ENCODE assay signal across 10 cellular contexts in genomic region chr9:130857864-130858730, GRCh38. TPM values are rescaled to one million over a fixed set of nuclear protein-coding genes. Genes with fewer than 3 reads are reported as not detected.
DNase-seq lines count a peak whose midpoint lies in the region; TF ChIP-seq lines count a peak whose summit lies in the region.
"Had no signal": no experiment of that assay in that cellular context is flagged by ENCODE, and none has a peak within 500 bp of the region (broad histone marks: within the 10 kb centered on the region; RNA-seq: fewer than 3 reads in every experiment).

No MANE protein-coding gene starts in this region.

- H3K9me3 ChIP-seq in AG04450 (ENCODE audit: control insufficient read depth, insufficient read depth, low read length) (no peaks in the 10 kb centered on the region), esophagus muscularis mucosa (no peaks in the 10 kb centered on the region), spleen (no peaks in the 10 kb centered on the region)

- H3K27me3 ChIP-seq in AG04450 (ENCODE audit: control insufficient read depth, insufficient read depth, low read length) = no peaks in the 10 kb centered on the region
- no peaks in the 10 kb centered on the region for H3K27me3 ChIP-seq in esophagus muscularis mucosa
- no peaks in the 10 kb centered on the region for H3K27me3 ChIP-seq in spleen (replicated peaks in 1 of 7)

- peaks cover 4% of the 10 kb centered on the region for H3K36me3 Mint-ChIP-seq in neural crest cell (ENCODE audit: low read depth)
- peaks cover 3% of the 10 kb centered on the region for H3K36me3 Mint-ChIP-seq in activated naive CD8-positive, alpha-beta T cell treated with anti-CD3 and anti-CD28 coated beads for 36 hours

- H3K27ac Mint-ChIP-seq in neural crest cell (ENCODE audit: unreplicated experiment) = peak overlapping the region; percentile 85
- H3K27ac Mint-ChIP-seq in activated naive CD8-positive, alpha-beta T cell treated with anti-CD3 and anti-CD28 coated beads for 36 hours = no peak overlapping the region
- H3K27ac Mint-ChIP-seq: CD4-positive, CD25-positive, alpha-beta regulatory T cell had no signal

- WGBS in esophagus muscularis mucosa = 34% methylated on average over 21 of the region's 21 CpGs
- WGBS in spleen, 5 donors = 68 to 79% (median 75%) methylated on average over 21 of the region's 21 CpGs

- H3K4me3 ChIP-seq in AG04450 (ENCODE audit: low read depth, low read length) = 0 out of 2 replicates have a peak overlapping the region, but pooled peaks have one; percentile 7
- H3K4me3 ChIP-seq in esophagus muscularis mucosa = peak overlapping the region in 1 of 4 donors; percentile 12
- no peak overlapping the region for H3K4me3 ChIP-seq in spleen

- no peak overlapping the region for H3K4me3 Mint-ChIP-seq in neural crest cell
- no peak overlapping the region for H3K4me3 Mint-ChIP-seq in activated naive CD8-positive, alpha-beta T cell treated with anti-CD3 and anti-CD28 coated beads for 36 hours
- H3K4me3 Mint-ChIP-seq: CD4-positive, CD25-positive, alpha-beta regulatory T cell had no signal

- no peak for TF ChIP-seq CTCF in AG04450 (IDR thresholded peaks at IDR 0.05; ENCODE audit: low read depth, low read length)
- no peak for TF ChIP-seq CTCF in esophagus muscularis mucosa (IDR thresholded peaks at IDR 0.05)
- TF ChIP-seq CTCF in neural crest cell (conservative IDR thresholded peaks at IDR 0.05) = no peak
- no peak for TF ChIP-seq CTCF in spleen (IDR thresholded peaks at IDR 0.05 in 8 of 11, conservative IDR thresholded peaks at IDR 0.05 in 3 of 11)

- TF ChIP-seq EP300 in esophagus muscularis mucosa (IDR thresholded peaks at IDR 0.05) = no peak

- peak overlapping the region; percentile 94 for H3K27ac ChIP-seq in AG04450 (ENCODE audit: low read depth, low read length)
- peak overlapping the region; percentile 76 to 84 (median 82) for H3K27ac ChIP-seq in esophagus muscularis mucosa (replicated peaks in 1 of 4)
- H3K27ac ChIP-seq in spleen = peak overlapping the region in 1 of 8 donors; percentile 20

- H3K9me3 Mint-ChIP-seq in neural crest cell = no peaks in the 10 kb centered on the region
- no peaks in the 10 kb centered on the region for H3K9me3 Mint-ChIP-seq in activated naive CD8-positive, alpha-beta T cell treated with anti-CD3 and anti-CD28 coated beads for 36 hours
- H3K9me3 Mint-ChIP-seq: CD4-positive, CD25-positive, alpha-beta regulatory T cell had no signal

- H3K4me1 ChIP-seq in esophagus muscularis mucosa = peaks cover 51 to 89% (median 81%) of the 10 kb centered on the region in 4 donors
- peaks cover 0 to 33% (median 10%) of the 10 kb centered on the region in 6 donors for H3K4me1 ChIP-seq in spleen

- POLR2A ChIA-PET in AG04450 (lab: Yijun Ruan, JAX) = interaction anchor here (0.5 to 1.6 kb wide), 5 partner anchors 12 to 188 kb away, joined by 3 to 6 read pairs (median 3); no protein-coding TSS in a partner anchor

- TF ChIP-seq POLR2A in esophagus muscularis mucosa (IDR thresholded peaks at IDR 0.05; ENCODE audit: low read depth) = no peak
- no peak for TF ChIP-seq POLR2A in spleen (IDR thresholded peaks at IDR 0.05)

- intact Hi-C loops in esophagus muscularis mucosa (cut with DNase I) = no loop called here
- intact Hi-C loops in spleen (cut with DNase I; ENCODE audit: low total_unique reads) = no loop called here

- H3K4me1 Mint-ChIP-seq in neural crest cell = peaks cover 26% of the 10 kb centered on the region
- no peaks in the 10 kb centered on the region for H3K4me1 Mint-ChIP-seq in activated naive CD8-positive, alpha-beta T cell treated with anti-CD3 and anti-CD28 coated beads for 36 hours
- H3K4me1 Mint-ChIP-seq: CD4-positive, CD25-positive, alpha-beta regulatory T cell had no signal

- H3K36me3 ChIP-seq in esophagus muscularis mucosa = peaks cover 27 to 58% (median 34%) of the 10 kb centered on the region in 4 donors
- H3K36me3 ChIP-seq in spleen = peaks cover 0 to 85% (median 38%) of the 10 kb centered on the region in 6 donors

- no peaks in the 10 kb centered on the region for H3K27me3 Mint-ChIP-seq in neural crest cell (ENCODE audit: low read depth)
- no peaks in the 10 kb centered on the region for H3K27me3 Mint-ChIP-seq in activated naive CD8-positive, alpha-beta T cell treated with anti-CD3 and anti-CD28 coated beads for 36 hours
- H3K27me3 Mint-ChIP-seq: CD4-positive, CD25-positive, alpha-beta regulatory T cell had no signal

- DNase-seq in AG04450 (ENCODE audit: low read depth, low spot score) = peak; percentile 82
- peak; percentile 75 for DNase-seq in RPMI7951 (ENCODE audit: low read depth)
- no peak for DNase-seq in esophagus muscularis mucosa (ENCODE audit: extremely low spot score)
- no peak for DNase-seq in neural crest cell (ENCODE audit: low read depth, low spot score)
- no peak for DNase-seq in NCI-H146 (lab: John Stamatoyannopoulos, UW)
- no peak for DNase-seq in activated CD8-positive, alpha-beta memory T cell treated with anti-CD3 and anti-CD28 coated beads, Interleukin-2, amount 50 U/mL, for 48 hours
- no peak for DNase-seq in activated naive CD8-positive, alpha-beta T cell treated with anti-CD3 and anti-CD28 coated beads for 36 hours
- DNase-seq in spleen = no peak
- DNase-seq: CD4-positive, CD25-positive, alpha-beta regulatory T cell; NCI-H82 had no signal

- CTCF ChIA-PET in AG04450 (lab: Charles Lee) = interaction anchor here (0.8 to 2.4 kb wide), 7 partner anchors 9 to 188 kb away, joined by 3 to 22 read pairs (median 11); no protein-coding TSS in a partner anchor

RNA-seq across cellular contexts. Expression of gene ABL1, which starts 23.0 kb away (rescaled TPM):
- 37.5 and 51.3 TPM in 2 replicates for polyA plus RNA-seq in AG04450 (2011; rRNA removed)
- 81.5 and 92.0 TPM in 2 replicates for polyA minus RNA-seq in AG04450 (2011; rRNA and poly(A)+ RNA removed)
- total RNA-seq in RPMI7951 (2014; rRNA removed; shearing (Covaris generic)) = 11.4 and 12.1 TPM in 2 replicates
- total RNA-seq in esophagus muscularis mucosa = 100 to 1,000 TPM in 3 of 4 donors, 10 to 100 TPM in 1; 90.9 to 151 (median 133) TPM
- 88.9 and 91.0 TPM in 2 replicates for total RNA-seq in neural crest cell
- 10 to 100 TPM; 37.9 to 38.5 TPM for total RNA-seq in activated naive CD8-positive, alpha-beta T cell treated with anti-CD3 and anti-CD28 coated beads for 36 hours
- 10 to 100 TPM; 36.2 to 76.7 (median 55.5) TPM for total RNA-seq in spleen
- 10 to 100 TPM in 2 of 3 donors, 1 to 10 TPM in 1; 9.7 to 17.0 (median 11.5) TPM for polyA plus RNA-seq in spleen

RNA-seq across cellular contexts. Expression of gene QRFP, which starts 38.5 kb away (rescaled TPM):
- polyA plus RNA-seq in AG04450 (2011; rRNA removed) (not detected in 2 replicates), spleen (under 1 TPM in 2 of 3 donors, not detected in 1; 0.13 to 0.16 TPM)
- not detected in 2 replicates for polyA minus RNA-seq in AG04450 (2011; rRNA and poly(A)+ RNA removed)
- total RNA-seq in RPMI7951 (2014; rRNA removed; shearing (Covaris generic)) = not detected in 2 replicates
- total RNA-seq in esophagus muscularis mucosa (not detected), neural crest cell (not detected in 2 replicates), spleen (not detected)
- not detected for total RNA-seq in activated naive CD8-positive, alpha-beta T cell treated with anti-CD3 and anti-CD28 coated beads for 36 hours
- total RNA-seq: CD4-positive, CD25-positive, alpha-beta regulatory T cell had no signal
- polyA plus RNA-seq: CD4-positive, CD25-positive, alpha-beta regulatory T cell had no signal

Comparison
In these comparisons a context has a peak if more than half of its experiments do, and no peak if none do; other contexts are left out.
1. DNase-seq: peak in AG04450 (single experiment) and RPMI7951 (single experiment); none in esophagus muscularis mucosa (single experiment), neural crest cell (single experiment), NCI-H146 (single experiment), activated CD8-positive, alpha-beta memory T cell treated with anti-CD3 and anti-CD28 coated beads, Interleukin-2, amount 50 U/mL, for 48 hours (single experiment), activated naive CD8-positive, alpha-beta T cell treated with anti-CD3 and anti-CD28 coated beads for 36 hours (single experiment) and spleen (single experiment).